ENCODE assay signal across 24 cellular contexts in the genomic region with DNA sequence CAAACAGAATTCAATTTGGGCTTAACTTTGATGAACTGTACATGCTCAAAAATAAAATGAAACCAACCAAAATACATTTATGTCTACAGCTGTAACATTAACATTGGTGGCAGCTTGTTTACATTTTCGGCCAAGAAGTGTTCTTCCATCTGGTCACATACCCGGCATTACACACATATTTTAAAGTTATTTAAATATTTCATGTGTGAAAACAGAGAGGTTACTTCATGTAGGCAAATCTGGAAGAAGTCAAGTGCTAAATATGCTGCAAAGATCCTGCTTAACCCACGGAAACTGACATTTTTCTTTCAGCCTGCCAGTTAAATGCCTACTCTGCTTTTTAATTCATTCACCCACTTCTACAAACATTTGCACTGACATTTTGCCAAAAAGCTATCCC.
DNase-seq lines count a peak whose midpoint lies in the region; ATAC-seq lines count a peak whose summit lies in the region.
"Had no signal": no experiment of that assay in that cellular context is flagged by ENCODE, and none has a peak within 500 bp of the region (broad histone marks: within the 10 kb centered on the region; RNA-seq: fewer than 3 reads in every experiment).

No MANE protein-coding gene starts in this region.

- H3K36me3 Mint-ChIP-seq in T-helper 17 cell (ENCODE audit: low read depth) = no peaks in the 10 kb centered on the region
- H3K36me3 Mint-ChIP-seq in stimulated activated memory B cell treated with anti-CD40 and anti-IgM and Interleukin-4, amounts not matched to agents 10 μg/mL and 1 μg/mL and 100 μg/mL, for 72 hours = no peaks in the 10 kb centered on the region
- H3K36me3 Mint-ChIP-seq: CD4-positive, CD25-positive, alpha-beta regulatory T cell; natural killer cell had no signal

- no peak for ATAC-seq in T-helper 17 cell
- no peak for ATAC-seq in stimulated activated memory B cell treated with anti-CD40 and anti-IgM and Interleukin-4, amounts not matched to agents 10 μg/mL and 1 μg/mL and 100 μg/mL, for 72 hours
- no peak for ATAC-seq in HG03095 (IDR thresholded peaks at IDR 0.05; ENCODE audit: unreplicated experiment)
- ATAC-seq: esophagus mucosa, heart right ventricle, K562, natural killer cell, psoas muscle had no signal

- peak; percentile 30 for DNase-seq in NCI-H1092 treated with DMSO at 0.1 percent for 48 hours (lab: John Stamatoyannopoulos, UW)
- DNase-seq in NCI-H1092 (lab: John Stamatoyannopoulos, UW) = no peak
- no peak for DNase-seq in T-helper 17 cell
- DNase-seq in fibroblast of gingiva (ENCODE audit: low read depth) = peak; percentile 66
- no peak for DNase-seq in DMS153 treated with DMSO at 0.1 percent for 48 hours (lab: John Stamatoyannopoulos, UW; ENCODE audit: unreplicated experiment)
- no peak for DNase-seq in stimulated activated CD4-positive, alpha-beta T cell treated with anti-CD3 and anti-CD28 coated beads, Interleukin-4, amount 100 ng/mL, for 4 hours
- DNase-seq: activated CD4-positive, alpha-beta T cell treated with anti-CD3 and anti-CD28 coated beads, Interleukin-2, amount 10 ng/mL, durations not matched to agents 24 days and 14 days; activated naive CD4-positive, alpha-beta T cell treated with anti-CD3 and anti-CD28 coated beads, Interleukin-2, amount 50 U/mL, for 16 hours; CD4-positive, CD25-positive, alpha-beta regulatory T cell; heart right ventricle; islet precursor cell; natural killer cell; NCI-H1048; NCI-H526; PC-9; psoas muscle; stimulated activated CD4-positive, alpha-beta T cell treated with anti-CD3 and anti-CD28 coated beads, Interleukin-12 subunit alpha, Interleukin-12 subunit beta, amount 100 ng/mL, for 4 hours; stimulated activated naive CD4-positive, alpha-beta T cell treated with Interleukin-2 at 50 U/mL for 16 hours; transverse colon had no signal

- H3K27me3 Mint-ChIP-seq in T-helper 17 cell = no peaks in the 10 kb centered on the region
- no peaks in the 10 kb centered on the region for H3K27me3 Mint-ChIP-seq in stimulated activated memory B cell treated with anti-CD40 and anti-IgM and Interleukin-4, amounts not matched to agents 10 μg/mL and 1 μg/mL and 100 μg/mL, for 72 hours
- H3K27me3 Mint-ChIP-seq: activated CD4-positive, alpha-beta T cell treated with anti-CD3 and anti-CD28 coated beads, Interleukin-2, amount 10 ng/mL, durations not matched to agents 24 days and 14 days; CD4-positive, CD25-positive, alpha-beta regulatory T cell had no signal

- peak overlapping the region; percentile 39 for H3K27ac Mint-ChIP-seq in T-helper 17 cell
- H3K27ac Mint-ChIP-seq in stimulated activated memory B cell treated with anti-CD40 and anti-IgM and Interleukin-4, amounts not matched to agents 10 μg/mL and 1 μg/mL and 100 μg/mL, for 72 hours = peak overlapping the region; percentile 94
- H3K27ac Mint-ChIP-seq: activated CD4-positive, alpha-beta T cell treated with anti-CD3 and anti-CD28 coated beads, Interleukin-2, amount 10 ng/mL, durations not matched to agents 24 days and 14 days; natural killer cell had no signal

- no peak overlapping the region for H3K4me3 Mint-ChIP-seq in T-helper 17 cell
- no peak overlapping the region for H3K4me3 Mint-ChIP-seq in stimulated activated memory B cell treated with anti-CD40 and anti-IgM and Interleukin-4, amounts not matched to agents 10 μg/mL and 1 μg/mL and 100 μg/mL, for 72 hours
- H3K4me3 Mint-ChIP-seq: activated CD4-positive, alpha-beta T cell treated with anti-CD3 and anti-CD28 coated beads, Interleukin-2, amount 10 ng/mL, durations not matched to agents 24 days and 14 days; CD4-positive, CD25-positive, alpha-beta regulatory T cell; natural killer cell had no signal

- H3K9me3 ChIP-seq in T-helper 17 cell (ENCODE audit: control insufficient read depth, low read length, poor library complexity, severe bottlenecking) = no peaks in the 10 kb centered on the region
- H3K9me3 ChIP-seq: breast epithelium, heart right ventricle, psoas muscle, transverse colon had no signal

- no peaks in the 10 kb centered on the region for H3K9me3 Mint-ChIP-seq in stimulated activated memory B cell treated with anti-CD40 and anti-IgM and Interleukin-4, amounts not matched to agents 10 μg/mL and 1 μg/mL and 100 μg/mL, for 72 hours
- H3K9me3 Mint-ChIP-seq: activated CD4-positive, alpha-beta T cell treated with anti-CD3 and anti-CD28 coated beads, Interleukin-2, amount 10 ng/mL, durations not matched to agents 24 days and 14 days; CD4-positive, CD25-positive, alpha-beta regulatory T cell; natural killer cell had no signal

- peaks cover 52% of the 10 kb centered on the region for H3K4me1 Mint-ChIP-seq in T-helper 17 cell
- H3K4me1 Mint-ChIP-seq in stimulated activated memory B cell treated with anti-CD40 and anti-IgM and Interleukin-4, amounts not matched to agents 10 μg/mL and 1 μg/mL and 100 μg/mL, for 72 hours = peaks cover 56% of the 10 kb centered on the region
- H3K4me1 Mint-ChIP-seq: natural killer cell had no signal

Comparison
In these comparisons a context has a peak if more than half of its experiments do, and no peak if none do; other contexts are left out.
1. DNase-seq: peak in NCI-H1092 treated with DMSO at 0.1 percent for 48 hours (single experiment) and fibroblast of gingiva (single experiment); none in NCI-H1092 (single experiment), T-helper 17 cell (0 of 3), DMS153 treated with DMSO at 0.1 percent for 48 hours (single experiment) and stimulated activated CD4-positive, alpha-beta T cell treated with anti-CD3 and anti-CD28 coated beads, Interleukin-4, amount 100 ng/mL, for 4 hours (0 of 2).